In the genomic region with DNA sequence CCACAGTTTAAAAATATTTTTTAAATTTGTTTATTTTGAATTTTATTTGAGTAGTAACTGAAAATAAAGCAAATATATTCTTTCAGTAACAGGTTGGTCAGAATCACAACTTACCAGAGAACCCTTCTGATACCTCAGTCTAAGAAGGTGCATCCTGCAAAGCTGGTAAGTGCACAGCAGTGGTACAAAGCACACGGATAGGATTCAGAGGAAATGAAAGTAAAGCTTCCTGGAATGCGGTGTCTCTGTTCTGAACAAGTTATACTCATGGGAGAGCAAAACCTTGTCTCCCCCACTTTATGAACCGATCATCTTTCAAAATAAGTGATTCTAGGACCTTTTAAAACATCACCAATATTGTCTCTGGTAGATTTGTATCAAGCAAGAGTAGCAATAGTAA, we compare ENCODE assay signal across 1 cellular context.
TF ChIP-seq lines count a peak whose summit lies in the region.

No MANE protein-coding gene starts in this region.

TF ChIP-seq in SK-N-SH treated with all-trans-retinoic acid at 6 μM for 48 hours, 23 proteins besides CTCF, POLR2A, EP300 and RAD21 (continued from another document):
- no peak for TF ChIP-seq POU6F1 (CRISPR knock-in tag; IDR thresholded peaks at IDR 0.05; ENCODE audit: borderline replicate concordance, low read depth)
- TF ChIP-seq BACH2 (CRISPR knock-in tag; IDR thresholded peaks at IDR 0.05; ENCODE audit: borderline replicate concordance) = no peak
- TF ChIP-seq CSDC2 (CRISPR knock-in tag; IDR thresholded peaks at IDR 0.05) = no peak
- no peak for TF ChIP-seq ISL1 (CRISPR knock-in tag; IDR thresholded peaks at IDR 0.05)
- TF ChIP-seq PATZ1 (CRISPR knock-in tag; IDR thresholded peaks at IDR 0.05; ENCODE audit: borderline replicate concordance) = no peak
- no peak for TF ChIP-seq OSR1 (CRISPR knock-in tag; IDR thresholded peaks at IDR 0.05)
